ENCODE assay signal across 7 cellular contexts in genomic region chr13:46687810-46688209, GRCh38.
DNase-seq lines count a peak whose midpoint lies in the region; ATAC-seq and TF ChIP-seq lines count a peak whose summit lies in the region.

No MANE protein-coding gene starts in this region.

- WGBS in esophagus squamous epithelium, 2 donors: 0% methylated on average over 1 of the region's 1 CpG

- TF ChIP-seq CTCF in esophagus squamous epithelium (IDR thresholded peaks at IDR 0.05): no peak

- no peaks in the 10 kb centered on the region for H3K9me3 ChIP-seq in esophagus squamous epithelium

- DNase-seq in left lobe of liver (ENCODE audit: low spot score) (no peak), GDM1 (lab: John Stamatoyannopoulos, UW) (no peak), esophagus squamous epithelium (lab: John Stamatoyannopoulos, UW) (no peak)

- no peak for TF ChIP-seq POLR2A in GM18505 (IDR thresholded peaks at IDR 0.05; ENCODE audit: borderline replicate concordance, extremely low read depth, insufficient read depth, insufficient read length)
- no peak for TF ChIP-seq POLR2A in esophagus squamous epithelium (IDR thresholded peaks at IDR 0.05)

- intact Hi-C loops in esophagus squamous epithelium (cut with DNase I): no loop called here

- H3K4me3 Mint-ChIP-seq in activated T-helper 17 cell treated with anti-CD3 and anti-CD28 coated beads, Interleukin-2, amount 50 U/mL, for 72 hours: no peak overlapping the region

- H3K4me1 ChIP-seq in esophagus squamous epithelium: peaks cover 0 to 27% (median 4%) of the 10 kb centered on the region in 3 donors

- H3K4me1 Mint-ChIP-seq in activated T-helper 17 cell treated with anti-CD3 and anti-CD28 coated beads, Interleukin-2, amount 50 U/mL, for 72 hours: peaks cover 7% of the 10 kb centered on the region

- no peaks in the 10 kb centered on the region for H3K27me3 ChIP-seq in esophagus squamous epithelium

- H3K36me3 Mint-ChIP-seq in activated T-helper 17 cell treated with anti-CD3 and anti-CD28 coated beads, Interleukin-2, amount 50 U/mL, for 72 hours (ENCODE audit: low read depth): peaks cover 29% of the 10 kb centered on the region

- no peaks in the 10 kb centered on the region for H3K9me3 Mint-ChIP-seq in activated T-helper 17 cell treated with anti-CD3 and anti-CD28 coated beads, Interleukin-2, amount 50 U/mL, for 72 hours

- no peak overlapping the region for H3K27ac ChIP-seq in esophagus squamous epithelium

- H3K27me3 Mint-ChIP-seq in activated T-helper 17 cell treated with anti-CD3 and anti-CD28 coated beads, Interleukin-2, amount 50 U/mL, for 72 hours: no peaks in the 10 kb centered on the region

- H3K36me3 ChIP-seq in esophagus squamous epithelium: peaks cover 0 to 14% (median 0%) of the 10 kb centered on the region in 3 donors

- no peak overlapping the region for H3K27ac Mint-ChIP-seq in activated T-helper 17 cell treated with anti-CD3 and anti-CD28 coated beads, Interleukin-2, amount 50 U/mL, for 72 hours

- H3K4me3 ChIP-seq in esophagus squamous epithelium: no peak overlapping the region

- ATAC-seq in GM18498 (IDR thresholded peaks at IDR 0.05; ENCODE audit: unreplicated experiment) (peak; percentile 54), HG03439 (IDR thresholded peaks at IDR 0.05; ENCODE audit: unreplicated experiment) (peak; percentile 53), left lobe of liver (peak; percentile 43), GM18505 (IDR thresholded peaks at IDR 0.05; ENCODE audit: unreplicated experiment) (no peak)
- peak; percentile 59 for ATAC-seq in activated T-helper 17 cell treated with anti-CD3 and anti-CD28 coated beads, Interleukin-2, amount 50 U/mL, for 72 hours (replicated peaks)
